Comparison of ENCODE assay signal across 10 cellular contexts in genomic region chr2:216643986-216644662, GRCh38. TPM values are rescaled to one million over a fixed set of nuclear protein-coding genes. Genes with fewer than 3 reads are reported as not detected.
DNase-seq lines count a peak whose midpoint lies in the region; ATAC-seq and TF ChIP-seq lines count a peak whose summit lies in the region.
"Had no signal": no experiment of that assay in that cellular context is flagged by ENCODE, and none has a peak within 500 bp of the region (broad histone marks: within the 10 kb centered on the region; RNA-seq: fewer than 3 reads in every experiment).

No MANE protein-coding gene starts in this region.

- TF ChIP-seq CTCF in mammary epithelial cell (conservative IDR thresholded peaks at IDR 0.05 in 1 of 2, IDR thresholded peaks at IDR 0.05 in 1 of 2; ENCODE audit: extremely low read depth in 1 of 2, insufficient read depth in 1 of 2, low read depth in 1 of 2, low read length in 2 of 2): no peak

- H4K20me1 ChIP-seq in mammary epithelial cell (ENCODE audit: insufficient read depth, low read length): no peaks in the 10 kb centered on the region

- in situ Hi-C loops in mammary epithelial cell (cut with MboI; ENCODE audit: low sequenced_read_pairs in 2 of 2) (no loop called here), G401 (cut with HindIII; ENCODE audit: low sequenced_read_pairs) (no loop called here)

- WGBS in mammary epithelial cell (ENCODE audit: low coverage, missing lambda C conversion rate): 13% methylated on average over 2 of the region's 5 CpGs

- no peaks in the 10 kb centered on the region for H3K9me3 Mint-ChIP-seq in effector memory CD8-positive, alpha-beta T cell

- no TSS peak for BruUV-seq in mammary epithelial cell (replicated peaks; lab: Mats Ljungman, UMichigan)

- H3K4me3 Mint-ChIP-seq in effector memory CD8-positive, alpha-beta T cell: no peak overlapping the region

- H3K27me3 Mint-ChIP-seq in effector memory CD8-positive, alpha-beta T cell: peaks cover 26 to 48% of the 10 kb centered on the region in 2 donors

- H3K27ac ChIP-seq in HUES48 (ENCODE audit: low read depth, low read length) (peak overlapping the region; percentile 36), mammary epithelial cell (ENCODE audit: insufficient read depth, low read depth, low read length) (no peak overlapping the region), subcutaneous abdominal adipose tissue (ENCODE audit: low read depth, low read length) (peak overlapping the region; percentile 67)
- H3K27ac ChIP-seq: brain microvascular endothelial cell had no signal

- H2AFZ ChIP-seq in mammary epithelial cell (ENCODE audit: low read depth, low read length): peak overlapping the region; percentile 46

- H3K36me3 ChIP-seq in HUES48 (ENCODE audit: control insufficient read depth, insufficient read depth, low read length): peaks cover 32% of the 10 kb centered on the region
- H3K36me3 ChIP-seq in mammary epithelial cell (ENCODE audit: insufficient read depth, low read length): peaks cover 3% of the 10 kb centered on the region
- H3K36me3 ChIP-seq in subcutaneous abdominal adipose tissue (ENCODE audit: control insufficient read depth in 5 of 5, insufficient read depth in 5 of 5, low read length in 5 of 5): no peaks in the 10 kb centered on the region

- intact Hi-C loops in mammary epithelial cell (cut with micrococcal nuclease): loop anchor here (1.0 kb wide), 1 partner anchor 9 kb away; no protein-coding TSS in a partner anchor

- dilution Hi-C loops in mammary epithelial cell (cut with HindIII; ENCODE audit: low sequenced_read_pairs): no loop called here

- peaks cover 9% of the 10 kb centered on the region; the same call in 1 of the 2 replicates for H3K4me1 ChIP-seq in HUES48 (ENCODE audit: control insufficient read depth, insufficient read depth, low read length)
- peaks cover 24% of the 10 kb centered on the region for H3K4me1 ChIP-seq in mammary epithelial cell (ENCODE audit: insufficient read depth, low read length)
- peaks cover 0 to 30% (median 6%) of the 10 kb centered on the region in 5 donors for H3K4me1 ChIP-seq in subcutaneous abdominal adipose tissue (ENCODE audit: control insufficient read depth in 5 of 5, insufficient read depth in 5 of 5, low read length in 5 of 5)

- no peak overlapping the region for H3K9ac ChIP-seq in HUES48 (ENCODE audit: low read depth, low read length)
- no peak overlapping the region for H3K9ac ChIP-seq in mammary epithelial cell (ENCODE audit: insufficient read depth, low read length)
- H3K9ac ChIP-seq in subcutaneous abdominal adipose tissue (ENCODE audit: low read length in 5 of 5): peak overlapping the region in 1 of 5 donors; percentile 7

- H3K36me3 Mint-ChIP-seq in effector memory CD8-positive, alpha-beta T cell (ENCODE audit: insufficient read depth): peaks cover 2% of the 10 kb centered on the region

- no peaks in the 10 kb centered on the region for H3K9me3 ChIP-seq in HUES48 (ENCODE audit: control insufficient read depth, insufficient read depth, low read length)
- no peaks in the 10 kb centered on the region for H3K9me3 ChIP-seq in mammary epithelial cell (replicated peaks; ENCODE audit: insufficient read depth, low read length)
- no peaks in the 10 kb centered on the region for H3K9me3 ChIP-seq in subcutaneous abdominal adipose tissue (ENCODE audit: control insufficient read depth in 5 of 5, low read length in 5 of 5)

- CTCF ChIA-PET in mammary epithelial cell (lab: Charles Lee; ENCODE audit: low non-redundant PET): no interaction called here

- ATAC-seq in left lobe of liver: peak; percentile 17
- no peak for ATAC-seq in effector memory CD8-positive, alpha-beta T cell (replicated peaks)

- H3K4me1 Mint-ChIP-seq in effector memory CD8-positive, alpha-beta T cell (ENCODE audit: low read depth in 2 of 2): no peaks in the 10 kb centered on the region

- H3K27me3 ChIP-seq in HUES48 (ENCODE audit: control insufficient read depth, insufficient read depth, low read length) (no peaks in the 10 kb centered on the region), mammary epithelial cell (ENCODE audit: insufficient read depth, low read length) (no peaks in the 10 kb centered on the region), subcutaneous abdominal adipose tissue (ENCODE audit: control insufficient read depth in 5 of 5, insufficient read depth in 4 of 5, low read length in 5 of 5) (peaks cover 5 to 7% (median 5%) of the 10 kb centered on the region in 5 donors)
- H3K27me3 ChIP-seq: brain microvascular endothelial cell had no signal

- H3K79me2 ChIP-seq in mammary epithelial cell (ENCODE audit: insufficient read depth, low read length): peaks cover 81% of the 10 kb centered on the region

- peak overlapping the region in 1 of 2 donors; percentile 33 for H3K27ac Mint-ChIP-seq in effector memory CD8-positive, alpha-beta T cell

- H3K4me2 ChIP-seq in mammary epithelial cell (ENCODE audit: insufficient read depth, low read depth, low read length): no peak overlapping the region

- no peak overlapping the region for H3K4me3 ChIP-seq in HUES48 (ENCODE audit: low read depth, low read length)
- no peak overlapping the region for H3K4me3 ChIP-seq in mammary epithelial cell (replicated peaks in 1 of 3; ENCODE audit: insufficient read depth in 1 of 3, low read depth in 2 of 3, low read length in 3 of 3)
- no peak overlapping the region for H3K4me3 ChIP-seq in subcutaneous abdominal adipose tissue (ENCODE audit: low read depth in 1 of 5, low read length in 5 of 5)

- no peak for DNase-seq in mammary epithelial cell
- no peak for DNase-seq in left lobe of liver (ENCODE audit: low spot score)
- no peak for DNase-seq in NCI-H2171 (lab: John Stamatoyannopoulos, UW)
- no peak for DNase-seq in effector memory CD8-positive, alpha-beta T cell
- DNase-seq in NCI-H2107 treated with DMSO at 0.1 percent for 48 hours (lab: John Stamatoyannopoulos, UW; ENCODE audit: unreplicated experiment): no peak
- no peak for DNase-seq in G401 (ENCODE audit: low spot score)
- DNase-seq: brain microvascular endothelial cell, kidney glomerular epithelial cell had no signal

RNA-seq across cellular contexts. Expression of gene IGFBP2, which starts 10.9 kb away (rescaled TPM):
- 1,000 to 10,000 TPM in 1 of 2 donors, 100 to 1,000 TPM in 1; 782 to 1,729 TPM for total RNA-seq in mammary epithelial cell
- polyA plus RNA-seq in mammary epithelial cell: 501 TPM
- 221 TPM for polyA minus RNA-seq in mammary epithelial cell
- total RNA-seq in left lobe of liver: 404 TPM
- total RNA-seq in G401 (2014; rRNA removed; shearing (Covaris generic)): 134 and 159 TPM in 2 replicates

RNA-seq across cellular contexts. Expression of gene IGFBP5, which starts 51.2 kb away (rescaled TPM):
- total RNA-seq in mammary epithelial cell (100 to 1,000 TPM in 1 of 2 donors, under 1 TPM in 1; 0.07 to 266 TPM), left lobe of liver (55.4 TPM)
- 0.11 TPM for polyA plus RNA-seq in mammary epithelial cell
- polyA minus RNA-seq in mammary epithelial cell: not detected
- total RNA-seq in G401 (2014; rRNA removed; shearing (Covaris generic)): 0.24 TPM in 1 of 2 replicates, not detected in the other
